9 cellular contexts compared by ENCODE assay signal in genomic region chr17:34205401-34205800, GRCh38. TPM values are rescaled to one million over a fixed set of nuclear protein-coding genes. Genes with fewer than 3 reads are reported as not detected.
"Had no signal": no experiment of that assay in that cellular context is flagged by ENCODE, and none has a peak within 500 bp of the region (broad histone marks: within the 10 kb centered on the region; RNA-seq: fewer than 3 reads in every experiment).

No MANE protein-coding gene starts in this region.

- DNase-seq: GM23248, GOT3, H7, HFFc6, KBM-7 had no signal

- H3K9me3 ChIP-seq: HAP-1 had no signal

- H3K9me3 Mint-ChIP-seq: HFFc6, IgD-negative memory B cell had no signal

- H3K36me3 ChIP-seq: HAP-1 had no signal

- H3K4me3 ChIP-seq: GM23248, HAP-1 had no signal

- H3K27ac ChIP-seq: GM23248 had no signal

- H3K27ac Mint-ChIP-seq: HFFc6, IgD-negative memory B cell had no signal

- H3K4me1 Mint-ChIP-seq: IgD-negative memory B cell had no signal

- H3K36me3 Mint-ChIP-seq: IgD-negative memory B cell had no signal

- H3K4me1 ChIP-seq: HAP-1 had no signal

- H3K4me3 Mint-ChIP-seq: HFFc6, IgD-negative memory B cell had no signal

- ATAC-seq: HCT116 had no signal

RNA-seq across cellular contexts. Expression of gene CCL2, which starts 49.7 kb away (rescaled TPM):
- total RNA-seq: HT-29 had no signal
